ENCODE assay signal across 9 cellular contexts in genomic region chr7:38310601-38311057, GRCh38.
DNase-seq lines count a peak whose midpoint lies in the region; TF ChIP-seq lines count a peak whose summit lies in the region.
"Had no signal": no experiment of that assay in that cellular context is flagged by ENCODE, and none has a peak within 500 bp of the region (broad histone marks: within the 10 kb centered on the region; RNA-seq: fewer than 3 reads in every experiment).

No MANE protein-coding gene starts in this region.

- WGBS in esophagus muscularis mucosa: 58% methylated on average over 5 of the region's 5 CpGs
- 34% methylated on average over 5 of the region's 5 CpGs for WGBS in prostate gland
- no CpG with 5 or more reads among the region's 5 CpGs for WGBS in neuronal stem cell (ENCODE audit: extremely low coverage in 2 of 2, insufficient read length in 2 of 2, insufficient replicate concordance in 1 of 2), 2 donors

- H3K9me3 ChIP-seq in esophagus muscularis mucosa (no peaks in the 10 kb centered on the region), prostate gland (no peaks in the 10 kb centered on the region), neuronal stem cell (replicated peaks in 1 of 2; ENCODE audit: control insufficient read depth in 2 of 2, insufficient read depth in 1 of 2, low read depth in 1 of 2, low read length in 2 of 2) (peaks cover 0 to 2% of the 10 kb centered on the region in 2 donors)
- H3K9me3 ChIP-seq: ovary had no signal

- H3K79me1 ChIP-seq in neuronal stem cell (ENCODE audit: low read depth, low read length): no peaks in the 10 kb centered on the region

- H3K9me3 Mint-ChIP-seq in osteocyte (ENCODE audit: unreplicated experiment): no peaks in the 10 kb centered on the region

- H3K36me3 Mint-ChIP-seq in osteocyte (ENCODE audit: unreplicated experiment): no peaks in the 10 kb centered on the region

- no peak overlapping the region for H2BK5ac ChIP-seq in neuronal stem cell (ENCODE audit: low read length)

- H3K27me3 Mint-ChIP-seq in osteocyte (ENCODE audit: unreplicated experiment): peaks cover 6% of the 10 kb centered on the region

- H2BK15ac ChIP-seq in neuronal stem cell (ENCODE audit: low read length): no peak overlapping the region

- H2BK120ac ChIP-seq in neuronal stem cell (ENCODE audit: low read depth, low read length): no peak overlapping the region

- DNase-seq in Daoy (ENCODE audit: low read depth) (peak; percentile 74), OCI-M1 (lab: John Stamatoyannopoulos, UW) (peak; percentile 36), esophagus muscularis mucosa (ENCODE audit: extremely low spot score) (no peak), prostate gland (ENCODE audit: low spot score) (no peak), neuronal stem cell (ENCODE audit: low spot score) (no peak), GM10266 (ENCODE audit: extremely low spot score) (no peak), osteocyte (ENCODE audit: extremely low spot score, unreplicated experiment) (no peak)
- DNase-seq in activated CD4-positive, alpha-beta T cell treated with anti-CD3 and anti-CD28 coated beads, Interleukin-2, amount 50 U/mL, for 48 hours: no peak

- H3K36me3 ChIP-seq in esophagus muscularis mucosa (no peaks in the 10 kb centered on the region), prostate gland (no peaks in the 10 kb centered on the region), neuronal stem cell (replicated peaks in 1 of 2; ENCODE audit: control insufficient read depth in 2 of 2, insufficient read depth in 2 of 2, low read length in 2 of 2) (no peaks in the 10 kb centered on the region)
- H3K36me3 ChIP-seq: ovary had no signal

- H3K4me3 ChIP-seq in esophagus muscularis mucosa (peak overlapping the region; percentile 49 to 59 (median 58)), prostate gland (no peak overlapping the region), neuronal stem cell (ENCODE audit: low read length in 2 of 2) (no peak overlapping the region)

- no peak for TF ChIP-seq EP300 in esophagus muscularis mucosa (IDR thresholded peaks at IDR 0.05)

- peak overlapping the region in 1 of 4 donors; percentile 24 for H3K27ac ChIP-seq in esophagus muscularis mucosa (replicated peaks in 1 of 4)
- peak overlapping the region; percentile 74 to 84 for H3K27ac ChIP-seq in prostate gland
- H3K27ac ChIP-seq in neuronal stem cell (replicated peaks; ENCODE audit: low read length): no peak overlapping the region
- H3K27ac ChIP-seq: ovary had no signal

- no peak overlapping the region for H2AK5ac ChIP-seq in neuronal stem cell (ENCODE audit: low read depth, low read length)

- no peak overlapping the region for H2AFZ ChIP-seq in neuronal stem cell (ENCODE audit: low read length)

- no peak overlapping the region for H3K23ac ChIP-seq in neuronal stem cell (ENCODE audit: low read depth, low read length, poor library complexity)

- no peak overlapping the region for H3K14ac ChIP-seq in neuronal stem cell (ENCODE audit: low read length)

- no peak for TF ChIP-seq CTCF in esophagus muscularis mucosa (IDR thresholded peaks at IDR 0.05)
- no peak for TF ChIP-seq CTCF in prostate gland (IDR thresholded peaks at IDR 0.05)
- TF ChIP-seq CTCF in GM10266 (IDR thresholded peaks at IDR 0.05; ENCODE audit: control insufficient read depth, insufficient read depth, low read depth, missing control alignments): no peak
- TF ChIP-seq CTCF in osteocyte (IDR thresholded peaks at IDR 0.05): no peak

- H3K9ac ChIP-seq in neuronal stem cell (ENCODE audit: low read depth, low read length, poor library complexity): no peak overlapping the region

- no peak overlapping the region for H3K18ac ChIP-seq in neuronal stem cell (ENCODE audit: low read length)

- H4K8ac ChIP-seq in neuronal stem cell (ENCODE audit: low read depth, low read length): no peak overlapping the region

- H4K91ac ChIP-seq in neuronal stem cell (ENCODE audit: low read depth, low read length, poor library complexity): no peak overlapping the region

- H3K4ac ChIP-seq in neuronal stem cell (ENCODE audit: low read length): no peak overlapping the region

- no peak overlapping the region for H3K4me2 ChIP-seq in neuronal stem cell (ENCODE audit: insufficient read depth, low read length, poor library complexity, severe bottlenecking)

- intact Hi-C loops in esophagus muscularis mucosa (cut with DNase I): no loop called here
- intact Hi-C loops in prostate gland (cut with DNase I): no loop called here

- H3K4me1 Mint-ChIP-seq in osteocyte (ENCODE audit: unreplicated experiment): no peaks in the 10 kb centered on the region

- TF ChIP-seq POLR2A in esophagus muscularis mucosa (IDR thresholded peaks at IDR 0.05; ENCODE audit: low read depth) (no peak), prostate gland (IDR thresholded peaks at IDR 0.05) (no peak)

- no peaks in the 10 kb centered on the region for H3K27me3 ChIP-seq in esophagus muscularis mucosa
- no peaks in the 10 kb centered on the region for H3K27me3 ChIP-seq in prostate gland (replicated peaks; ENCODE audit: insufficient read depth)
- peaks cover 0 to 6% (median 2%) of the 10 kb centered on the region in 3 experiments for H3K27me3 ChIP-seq in neuronal stem cell (ENCODE audit: control insufficient read depth in 3 of 3, insufficient read depth in 3 of 3, low read depth in 1 of 3, low read length in 3 of 3)
- H3K27me3 ChIP-seq: ovary had no signal

- peaks cover 5 to 22% (median 16%) of the 10 kb centered on the region in 4 donors for H3K4me1 ChIP-seq in esophagus muscularis mucosa
- peaks cover 21% of the 10 kb centered on the region for H3K4me1 ChIP-seq in prostate gland (replicated peaks)
- H3K4me1 ChIP-seq in neuronal stem cell (ENCODE audit: control insufficient read depth in 2 of 2, insufficient read depth in 1 of 2, low read depth in 1 of 2, low read length in 2 of 2): no peaks in the 10 kb centered on the region

- no peak overlapping the region for H3K27ac Mint-ChIP-seq in osteocyte (ENCODE audit: unreplicated experiment)

- no peak overlapping the region for H2BK12ac ChIP-seq in neuronal stem cell (ENCODE audit: low read length)

- no peak overlapping the region for H3K4me3 Mint-ChIP-seq in osteocyte (ENCODE audit: unreplicated experiment)

Comparison
In these comparisons a context has a peak if more than half of its experiments do, and no peak if none do; other contexts are left out.
1. DNase-seq: peak in Daoy (single experiment) and OCI-M1 (single experiment); none in esophagus muscularis mucosa (single experiment), prostate gland (single experiment), neuronal stem cell (single experiment), GM10266 (single experiment), osteocyte (single experiment) and activated CD4-positive, alpha-beta T cell treated with anti-CD3 and anti-CD28 coated beads, Interleukin-2, amount 50 U/mL, for 48 hours (0 of 2).
2. H3K4me3 ChIP-seq: peak in esophagus muscularis mucosa (4 of 4); none in prostate gland (0 of 2) and neuronal stem cell (0 of 2).